Comparison of ENCODE assay signal across 1 cellular context in genomic region chr1:84675631-84676030, GRCh38.
A peak's percentile ranks its signal among the peaks of the same experiment; 100 is the strongest.
TF ChIP-seq lines count a peak whose summit lies in the region.

No MANE protein-coding gene starts in this region.

TF ChIP-seq in GM23338, 12 proteins besides CTCF, POLR2A, EP300 and RAD21 (continued from another document):
- TF ChIP-seq, protein P1, sequence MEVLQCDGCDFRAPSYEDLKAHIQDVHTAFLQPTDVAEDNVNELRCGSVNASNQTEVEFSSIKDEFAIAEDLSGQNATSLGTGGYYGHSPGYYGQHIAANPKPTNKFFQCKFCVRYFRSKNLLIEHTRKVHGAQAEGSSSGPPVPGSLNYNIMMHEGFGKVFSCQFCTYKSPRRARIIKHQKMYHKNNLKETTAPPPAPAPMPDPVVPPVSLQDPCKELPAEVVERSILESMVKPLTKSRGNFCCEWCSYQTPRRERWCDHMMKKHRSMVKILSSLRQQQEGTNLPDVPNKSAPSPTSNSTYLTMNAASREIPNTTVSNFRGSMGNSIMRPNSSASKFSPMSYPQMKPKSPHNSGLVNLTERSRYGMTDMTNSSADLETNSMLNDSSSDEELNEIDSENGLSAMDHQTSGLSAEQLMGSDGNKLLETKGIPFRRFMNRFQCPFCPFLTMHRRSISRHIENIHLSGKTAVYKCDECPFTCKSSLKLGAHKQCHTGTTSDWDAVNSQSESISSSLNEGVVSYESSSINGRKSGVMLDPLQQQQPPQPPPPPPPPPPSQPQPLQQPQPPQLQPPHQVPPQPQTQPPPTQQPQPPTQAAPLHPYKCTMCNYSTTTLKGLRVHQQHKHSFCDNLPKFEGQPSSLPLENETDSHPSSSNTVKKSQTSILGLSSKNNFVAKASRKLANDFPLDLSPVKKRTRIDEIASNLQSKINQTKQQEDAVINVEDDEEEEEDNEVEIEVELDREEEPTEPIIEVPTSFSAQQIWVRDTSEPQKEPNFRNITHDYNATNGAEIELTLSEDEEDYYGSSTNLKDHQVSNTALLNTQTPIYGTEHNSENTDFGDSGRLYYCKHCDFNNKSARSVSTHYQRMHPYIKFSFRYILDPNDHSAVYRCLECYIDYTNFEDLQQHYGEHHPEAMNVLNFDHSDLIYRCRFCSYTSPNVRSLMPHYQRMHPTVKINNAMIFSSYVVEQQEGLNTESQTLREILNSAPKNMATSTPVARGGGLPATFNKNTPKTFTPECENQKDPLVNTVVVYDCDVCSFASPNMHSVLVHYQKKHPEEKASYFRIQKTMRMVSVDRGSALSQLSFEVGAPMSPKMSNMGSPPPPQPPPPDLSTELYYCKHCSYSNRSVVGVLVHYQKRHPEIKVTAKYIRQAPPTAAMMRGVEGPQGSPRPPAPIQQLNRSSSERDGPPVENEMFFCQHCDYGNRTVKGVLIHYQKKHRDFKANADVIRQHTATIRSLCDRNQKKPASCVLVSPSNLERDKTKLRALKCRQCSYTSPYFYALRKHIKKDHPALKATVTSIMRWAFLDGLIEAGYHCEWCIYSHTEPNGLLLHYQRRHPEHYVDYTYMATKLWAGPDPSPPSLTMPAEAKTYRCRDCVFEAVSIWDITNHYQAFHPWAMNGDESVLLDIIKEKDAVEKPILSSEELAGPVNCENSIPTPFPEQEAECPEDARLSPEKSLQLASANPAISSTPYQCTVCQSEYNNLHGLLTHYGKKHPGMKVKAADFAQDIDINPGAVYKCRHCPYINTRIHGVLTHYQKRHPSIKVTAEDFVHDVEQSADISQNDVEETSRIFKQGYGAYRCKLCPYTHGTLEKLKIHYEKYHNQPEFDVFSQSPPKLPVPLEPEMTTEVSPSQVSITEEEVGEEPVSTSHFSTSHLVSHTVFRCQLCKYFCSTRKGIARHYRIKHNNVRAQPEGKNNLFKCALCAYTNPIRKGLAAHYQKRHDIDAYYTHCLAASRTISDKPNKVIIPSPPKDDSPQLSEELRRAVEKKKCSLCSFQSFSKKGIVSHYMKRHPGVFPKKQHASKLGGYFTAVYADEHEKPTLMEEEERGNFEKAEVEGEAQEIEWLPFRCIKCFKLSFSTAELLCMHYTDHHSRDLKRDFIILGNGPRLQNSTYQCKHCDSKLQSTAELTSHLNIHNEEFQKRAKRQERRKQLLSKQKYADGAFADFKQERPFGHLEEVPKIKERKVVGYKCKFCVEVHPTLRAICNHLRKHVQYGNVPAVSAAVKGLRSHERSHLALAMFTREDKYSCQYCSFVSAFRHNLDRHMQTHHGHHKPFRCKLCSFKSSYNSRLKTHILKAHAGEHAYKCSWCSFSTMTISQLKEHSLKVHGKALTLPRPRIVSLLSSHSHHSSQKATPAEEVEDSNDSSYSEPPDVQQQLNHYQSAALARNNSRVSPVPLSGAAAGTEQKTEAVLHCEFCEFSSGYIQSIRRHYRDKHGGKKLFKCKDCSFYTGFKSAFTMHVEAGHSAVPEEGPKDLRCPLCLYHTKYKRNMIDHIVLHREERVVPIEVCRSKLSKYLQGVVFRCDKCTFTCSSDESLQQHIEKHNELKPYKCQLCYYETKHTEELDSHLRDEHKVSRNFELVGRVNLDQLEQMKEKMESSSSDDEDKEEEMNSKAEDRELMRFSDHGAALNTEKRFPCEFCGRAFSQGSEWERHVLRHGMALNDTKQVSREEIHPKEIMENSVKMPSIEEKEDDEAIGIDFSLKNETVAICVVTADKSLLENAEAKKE (CRISPR knock-in tag; IDR thresholded peaks at IDR 0.05), result 0 out of 2 replicates have a peak, but pooled peaks have one; percentile 24
- TF ChIP-seq, protein P2, sequence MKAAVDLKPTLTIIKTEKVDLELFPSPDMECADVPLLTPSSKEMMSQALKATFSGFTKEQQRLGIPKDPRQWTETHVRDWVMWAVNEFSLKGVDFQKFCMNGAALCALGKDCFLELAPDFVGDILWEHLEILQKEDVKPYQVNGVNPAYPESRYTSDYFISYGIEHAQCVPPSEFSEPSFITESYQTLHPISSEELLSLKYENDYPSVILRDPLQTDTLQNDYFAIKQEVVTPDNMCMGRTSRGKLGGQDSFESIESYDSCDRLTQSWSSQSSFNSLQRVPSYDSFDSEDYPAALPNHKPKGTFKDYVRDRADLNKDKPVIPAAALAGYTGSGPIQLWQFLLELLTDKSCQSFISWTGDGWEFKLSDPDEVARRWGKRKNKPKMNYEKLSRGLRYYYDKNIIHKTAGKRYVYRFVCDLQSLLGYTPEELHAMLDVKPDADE (IDR thresholded peaks at IDR 0.05), result no peak
